Comparison of ENCODE assay signal across 9 cellular contexts in the genomic region with DNA sequence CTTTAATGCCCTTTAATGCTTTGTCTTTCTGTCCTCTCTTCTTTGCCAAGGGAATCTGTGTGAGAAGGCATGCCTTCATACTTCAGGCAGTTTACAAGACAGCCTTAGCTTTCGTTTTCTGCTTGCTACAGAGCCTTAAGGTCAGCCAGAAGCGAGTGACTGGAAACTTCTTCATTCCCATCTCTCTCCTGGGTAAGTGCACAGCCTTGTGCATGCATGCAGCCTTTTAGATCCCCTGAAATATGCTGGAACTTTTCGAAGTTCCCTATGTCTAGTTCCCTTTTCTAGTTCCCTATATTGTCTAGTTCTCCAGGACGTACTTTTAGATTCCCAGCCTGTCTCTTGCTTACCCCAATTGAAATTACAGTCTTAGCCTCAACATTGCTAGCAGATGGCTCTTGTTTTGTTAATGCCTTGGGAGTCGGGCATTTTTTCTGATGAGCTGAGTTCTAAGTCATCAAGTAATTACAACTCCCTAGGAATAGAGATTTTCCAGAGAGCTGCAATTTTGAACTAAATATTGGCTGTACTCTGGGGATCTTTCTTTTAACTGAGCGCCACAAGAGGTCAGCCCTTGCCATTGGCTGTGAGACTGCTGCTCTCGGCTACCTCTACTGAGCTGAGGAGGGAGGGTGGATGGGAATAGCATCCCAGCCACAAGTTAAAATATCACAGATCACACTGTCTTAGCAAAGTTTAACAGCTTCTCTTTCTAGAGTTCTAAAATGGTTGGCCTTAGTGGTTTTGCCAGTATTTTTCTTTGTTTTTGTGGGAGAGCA. TPM values are rescaled to one million over a fixed set of nuclear protein-coding genes. Genes with fewer than 3 reads are reported as not detected.
DNase-seq lines count a peak whose midpoint lies in the region; ATAC-seq, FAIRE-seq and TF ChIP-seq lines count a peak whose summit lies in the region.
"Had no signal": no experiment of that assay in that cellular context is flagged by ENCODE, and none has a peak within 500 bp of the region (broad histone marks: within the 10 kb centered on the region; RNA-seq: fewer than 3 reads in every experiment).

No MANE protein-coding gene starts in this region.

- CTCF ChIA-PET in activated naive CD4-positive, alpha-beta T cell treated with anti-CD3 and anti-CD28 coated beads for 36 hours (lab: Charles Lee) = interaction anchor here (0.6 to 4.4 kb wide), 9 partner anchors 9 to 428 kb away, joined by 3 to 22 read pairs (median 4); no protein-coding TSS in a partner anchor
- CTCF ChIA-PET in K562 (lab: Yijun Ruan, JAX; ENCODE audit: low intra/inter-chr PET ratio) = interaction anchor here (0.5 kb wide), 1 partner anchor 315 kb away, joined by 3 read pairs; no protein-coding TSS in a partner anchor

- H4K20me1 ChIP-seq in K562 (replicated peaks; ENCODE audit: control insufficient read depth, insufficient read depth, low read length) = no peaks in the 10 kb centered on the region

- H3K27me3 ChIP-seq in K562 (ENCODE audit: control insufficient read depth in 2 of 2, insufficient read depth in 2 of 2, low read length in 2 of 2) = no peaks in the 10 kb centered on the region

- TF ChIP-seq RAD21 in K562 (CRISPR knock-in tag; conservative IDR thresholded peaks at IDR 0.05 in 1 of 2, IDR thresholded peaks at IDR 0.05 in 1 of 2) = peak in 1 of 2 experiments; percentile 43; a peak in 1 of 4 replicates

- H3K4me1 Mint-ChIP-seq in activated naive CD4-positive, alpha-beta T cell treated with anti-CD3 and anti-CD28 coated beads for 36 hours (ENCODE audit: low read depth) = peaks cover 7% of the 10 kb centered on the region
- peaks cover 4% of the 10 kb centered on the region for H3K4me1 Mint-ChIP-seq in stimulated activated naive CD8-positive, alpha-beta T cell treated with anti-CD3 and anti-CD28 coated beads, Interleukin-15, Interleukin-2, amounts not matched to agents 100 ng/mL and 50 ng/mL, for 24 hours (ENCODE audit: low read depth)

- in situ Hi-C loops in K562 (cut with MboI) = no loop called here

- peak overlapping the region; percentile 39 for H3K4me2 ChIP-seq in K562 (ENCODE audit: insufficient read depth, low read length)

- no peaks in the 10 kb centered on the region for H3K79me2 ChIP-seq in K562 (ENCODE audit: control insufficient read depth, insufficient read depth, low read length)

- WGBS in K562 (ENCODE audit: insufficient coverage, low coverage, missing lambda C conversion rate) = 20% methylated on average over 7 of the region's 7 CpGs

- H3K36me3 ChIP-seq in K562 (ENCODE audit: control insufficient read depth, insufficient read depth, low read length) (no peaks in the 10 kb centered on the region), kidney (ENCODE audit: control insufficient read depth in 1 of 2, insufficient read depth in 2 of 2, low read length in 2 of 2) (no peaks in the 10 kb centered on the region)

- TF ChIP-seq EP300 in K562 (IDR thresholded peaks at IDR 0.05; ENCODE audit: low read length) = no peak

- peak; percentile 72 for FAIRE-seq in K562 (lab: Jason Lieb, UNC)
- no peak for FAIRE-seq in kidney (lab: Jason Lieb, UNC)
- FAIRE-seq: bronchial epithelial cell had no signal

- peak overlapping the region in 1 of 2 experiments; percentile 31; a peak in 2 of 4 replicates for H3K9ac ChIP-seq in K562 (ENCODE audit: insufficient read depth in 1 of 2, low read depth in 2 of 2, low read length in 2 of 2)
- peak overlapping the region; percentile 4 to 20 for H3K9ac ChIP-seq in kidney (ENCODE audit: low read length in 2 of 2)

- H3K4me3 ChIP-seq in K562 (no peak overlapping the region), kidney (ENCODE audit: low read length in 2 of 2) (peak overlapping the region; percentile 41 to 57)

- peak overlapping the region; percentile 69 for H3K4me3 Mint-ChIP-seq in activated naive CD4-positive, alpha-beta T cell treated with anti-CD3 and anti-CD28 coated beads for 36 hours
- H3K4me3 Mint-ChIP-seq in stimulated activated naive CD8-positive, alpha-beta T cell treated with anti-CD3 and anti-CD28 coated beads, Interleukin-15, Interleukin-2, amounts not matched to agents 100 ng/mL and 50 ng/mL, for 24 hours = peak overlapping the region; percentile 61

- TF ChIP-seq POLR2A in K562 (conservative IDR thresholded peaks at IDR 0.05) = no peak

- H3K4me1 ChIP-seq in K562 (replicated peaks in 1 of 2; ENCODE audit: control insufficient read depth in 2 of 2, insufficient read depth in 2 of 2, low read length in 2 of 2) = peaks cover 0 to 5% of the 10 kb centered on the region in 2 experiments; a peak in 3 of 5 replicates
- H3K4me1 ChIP-seq in kidney (ENCODE audit: control insufficient read depth in 1 of 2, insufficient read depth in 1 of 2, low read depth in 1 of 2, low read length in 2 of 2) = no peaks in the 10 kb centered on the region

- DNase-seq in activated naive CD4-positive, alpha-beta T cell treated with anti-CD3 and anti-CD28 coated beads for 36 hours = peak; percentile 38
- DNase-seq in activated naive CD4-positive, alpha-beta T cell treated with anti-CD3 and anti-CD28 coated beads, Interleukin-2, amount 50 U/mL, for 16 hours = no peak
- DNase-seq in NCI-H2227 (lab: John Stamatoyannopoulos, UW; ENCODE audit: unreplicated experiment) = peak; percentile 36
- DNase-seq in K562 (ENCODE audit: extremely low read depth in 1 of 4, low spot score in 3 of 4) = peak; percentile 23 to 35 (median 28)
- DNase-seq in kidney = no peak
- no peak for DNase-seq in NCI-H1048 (lab: John Stamatoyannopoulos, UW)

- H3K36me3 Mint-ChIP-seq in activated naive CD4-positive, alpha-beta T cell treated with anti-CD3 and anti-CD28 coated beads for 36 hours (ENCODE audit: low read depth) = no peaks in the 10 kb centered on the region
- no peaks in the 10 kb centered on the region for H3K36me3 Mint-ChIP-seq in stimulated activated naive CD8-positive, alpha-beta T cell treated with anti-CD3 and anti-CD28 coated beads, Interleukin-15, Interleukin-2, amounts not matched to agents 100 ng/mL and 50 ng/mL, for 24 hours (ENCODE audit: low read depth)

- no TSS peak for BruUV-seq in K562 (replicated peaks; lab: Mats Ljungman, UMichigan)

- no peaks in the 10 kb centered on the region for H3K9me3 ChIP-seq in K562 (replicated peaks; ENCODE audit: control insufficient read depth, insufficient read depth, low read depth, low read length)
- no peaks in the 10 kb centered on the region for H3K9me3 ChIP-seq in kidney (ENCODE audit: control insufficient read depth in 1 of 2, low read length in 2 of 2)

- H3K9me1 ChIP-seq in K562 (ENCODE audit: control insufficient read depth, insufficient read depth, low read length) = no peaks in the 10 kb centered on the region

- intact Hi-C loops in activated naive CD4-positive, alpha-beta T cell treated with anti-CD3 and anti-CD28 coated beads for 36 hours (cut with micrococcal nuclease) = loop anchor here (1.0 kb wide), 1 partner anchor 61 kb away; no protein-coding TSS in a partner anchor
- intact Hi-C loops in K562 (cut with micrococcal nuclease) = loop anchor here (5.0 kb wide), 1 partner anchor 60 kb away; no protein-coding TSS in a partner anchor
- intact Hi-C loops in kidney (cut with DNase I) = no loop called here

- H3K27ac ChIP-seq in K562 (ENCODE audit: extremely low read depth, low read depth, low read length) (no peak overlapping the region; the same call in 2 of the 3 replicates), kidney (ENCODE audit: low read depth in 2 of 2, low read length in 2 of 2) (peak overlapping the region; percentile 11 to 52)

- TF ChIP-seq CTCF in K562 (IDR thresholded peaks at IDR 0.05 in 2 of 3, conservative IDR thresholded peaks at IDR 0.05 in 1 of 3; ENCODE audit: insufficient read depth in 2 of 3, low read depth in 1 of 3, low read length in 3 of 3) = peak in 2 of 3 experiments; percentile 38 to 48; a peak in 3 of 6 replicates
- TF ChIP-seq CTCF in kidney (IDR thresholded peaks at IDR 0.05; ENCODE audit: borderline replicate concordance, extremely low read depth, insufficient read depth) = peak; percentile 47

- H3K27ac Mint-ChIP-seq in activated naive CD4-positive, alpha-beta T cell treated with anti-CD3 and anti-CD28 coated beads for 36 hours = no peak overlapping the region
- H3K27ac Mint-ChIP-seq in stimulated activated naive CD8-positive, alpha-beta T cell treated with anti-CD3 and anti-CD28 coated beads, Interleukin-15, Interleukin-2, amounts not matched to agents 100 ng/mL and 50 ng/mL, for 24 hours = no peak overlapping the region

- no peaks in the 10 kb centered on the region for H3K9me3 Mint-ChIP-seq in activated naive CD4-positive, alpha-beta T cell treated with anti-CD3 and anti-CD28 coated beads for 36 hours
- no peaks in the 10 kb centered on the region for H3K9me3 Mint-ChIP-seq in stimulated activated naive CD8-positive, alpha-beta T cell treated with anti-CD3 and anti-CD28 coated beads, Interleukin-15, Interleukin-2, amounts not matched to agents 100 ng/mL and 50 ng/mL, for 24 hours

- POLR2A ChIA-PET in K562 (lab: Yijun Ruan, JAX) = interaction anchor here (0.6 to 1.3 kb wide), 3 partner anchors 9 to 22 kb away, joined by 3 to 4 read pairs (median 3); a partner anchor contains a TSS

- no peaks in the 10 kb centered on the region for H3K27me3 Mint-ChIP-seq in activated naive CD4-positive, alpha-beta T cell treated with anti-CD3 and anti-CD28 coated beads for 36 hours (ENCODE audit: low read depth)
- H3K27me3 Mint-ChIP-seq in stimulated activated naive CD8-positive, alpha-beta T cell treated with anti-CD3 and anti-CD28 coated beads, Interleukin-15, Interleukin-2, amounts not matched to agents 100 ng/mL and 50 ng/mL, for 24 hours = peaks cover 3% of the 10 kb centered on the region

- H2AFZ ChIP-seq in K562 (ENCODE audit: low read depth, low read length) = peak overlapping the region; percentile 85

- ATAC-seq in K562 = peak; percentile 91
- ATAC-seq in HG03045 (IDR thresholded peaks at IDR 0.05; ENCODE audit: unreplicated experiment) = no peak

RNA-seq across cellular contexts. Expression of a gene that starts 22.7 kb away (rescaled TPM):
- 10 to 100 TPM; 11.8 to 13.1 TPM for total RNA-seq in activated naive CD4-positive, alpha-beta T cell treated with anti-CD3 and anti-CD28 coated beads for 36 hours
- 6.7 and 7.6 TPM in 2 replicates for total RNA-seq in K562 (2011; cell fraction: chromatin; rRNA removed; ENCODE audit: low replicate concordance)
- total RNA-seq in K562 (2011; cell fraction: nucleolus; rRNA removed) = 3.9 and 4.3 TPM in 2 replicates
- 4.7 and 5.0 TPM in 2 replicates for total RNA-seq in K562 (2011; cell fraction: nucleoplasm; rRNA removed)
- total RNA-seq in K562 (2014; rRNA removed) (7.4 and 9.0 TPM in 2 replicates), K562 (2014; rRNA removed; fragmentation: Illumina TruSeq; extraction: Trizol) (12.6 and 14.6 TPM in 2 replicates), K562 (2015; rRNA removed; fragmentation: Illumina TruSeq; extraction: Trizol) (11.9 and 13.0 TPM in 2 replicates), K562 (2021) (17.6 and 19.0 TPM in 2 replicates), kidney (16.6 TPM)
- polyA plus RNA-seq in K562 (2011; rRNA removed) (5.7 and 7.0 TPM in 2 replicates), K562 (2014; fragmentation: Illumina TruSeq; extraction: Trizol) (10.6 and 14.0 TPM in 2 replicates), K562 (2014; fragmentation: Nextera tagmentation; extraction: Ambion mirVana) (1 to 10 TPM; 2.1 to 2.7 TPM), K562 (2014; rRNA removed) (6.2 and 7.8 TPM in 2 replicates), kidney (ENCODE audit: insufficient read depth, low read depth, low replicate concordance) (4.5 TPM)
- polyA plus RNA-seq in K562 (2011; cell fraction: cytosol; rRNA removed) = 4.3 and 5.6 TPM in 2 replicates
- polyA plus RNA-seq in K562 (2011; cell fraction: nucleus; rRNA removed) = 3.7 and 3.9 TPM in 2 replicates
- 6.6 and 7.9 TPM in 2 replicates for polyA plus RNA-seq in K562 (2012)
- polyA minus RNA-seq in K562 (2011; rRNA and poly(A)+ RNA removed) = 14.7 and 16.9 TPM in 2 replicates
- polyA minus RNA-seq in K562 (2011; cell fraction: cytosol; rRNA and poly(A)+ RNA removed) = 4.9 and 5.4 TPM in 2 replicates
- polyA minus RNA-seq in K562 (2011; cell fraction: nucleus; rRNA and poly(A)+ RNA removed) = 3.5 and 5.7 TPM in 2 replicates

RNA-seq across cellular contexts. Expression of a gene that starts 51.3 kb away (rescaled TPM):
- 10 to 100 TPM; 16.5 to 22.3 TPM for total RNA-seq in activated naive CD4-positive, alpha-beta T cell treated with anti-CD3 and anti-CD28 coated beads for 36 hours
- 18.9 and 23.0 TPM in 2 replicates for total RNA-seq in K562 (2011; cell fraction: chromatin; rRNA removed; ENCODE audit: low replicate concordance)
- total RNA-seq in K562 (2011; cell fraction: nucleolus; rRNA removed) = 4.7 and 6.0 TPM in 2 replicates
- 8.2 and 9.9 TPM in 2 replicates for total RNA-seq in K562 (2011; cell fraction: nucleoplasm; rRNA removed)
- total RNA-seq in K562 (2014; rRNA removed) (5.1 and 6.1 TPM in 2 replicates), K562 (2014; rRNA removed; fragmentation: Illumina TruSeq; extraction: Trizol) (16.8 and 19.0 TPM in 2 replicates), K562 (2015; rRNA removed; fragmentation: Illumina TruSeq; extraction: Trizol) (9.4 and 10.0 TPM in 2 replicates), K562 (2021) (14.7 and 15.4 TPM in 2 replicates), kidney (44.4 TPM)
- polyA plus RNA-seq in K562 (2011; rRNA removed) (12.6 and 15.5 TPM in 2 replicates), K562 (2014; fragmentation: Illumina TruSeq; extraction: Trizol) (5.3 and 6.9 TPM in 2 replicates), K562 (2014; fragmentation: Nextera tagmentation; extraction: Ambion mirVana) (1 to 10 TPM; 2.7 to 3.4 TPM), K562 (2014; rRNA removed) (3.7 and 5.4 TPM in 2 replicates), kidney (ENCODE audit: insufficient read depth, low read depth, low replicate concordance) (10.9 TPM)
- polyA plus RNA-seq in K562 (2011; cell fraction: cytosol; rRNA removed) = 1.6 and 4.8 TPM in 2 replicates
- polyA plus RNA-seq in K562 (2011; cell fraction: nucleus; rRNA removed) = 4.1 and 7.1 TPM in 2 replicates
- polyA plus RNA-seq in K562 (2012) = 8.8 and 9.0 TPM in 2 replicates
- 26.3 and 28.3 TPM in 2 replicates for polyA minus RNA-seq in K562 (2011; rRNA and poly(A)+ RNA removed)
- polyA minus RNA-seq in K562 (2011; cell fraction: cytosol; rRNA and poly(A)+ RNA removed) = 5.3 and 10.0 TPM in 2 replicates
- polyA minus RNA-seq in K562 (2011; cell fraction: nucleus; rRNA and poly(A)+ RNA removed) = 3.6 and 7.4 TPM in 2 replicates

Comparison
In these comparisons a context has a peak if more than half of its experiments do, and no peak if none do; other contexts are left out.
1. DNase-seq: peak in activated naive CD4-positive, alpha-beta T cell treated with anti-CD3 and anti-CD28 coated beads for 36 hours (single experiment), NCI-H2227 (single experiment) and K562 (4 of 4); none in activated naive CD4-positive, alpha-beta T cell treated with anti-CD3 and anti-CD28 coated beads, Interleukin-2, amount 50 U/mL, for 16 hours (single experiment), kidney (single experiment) and NCI-H1048 (single experiment).